ENCODE assay signal across 8 cellular contexts in genomic region chr14:21191809-21192446, GRCh38. TPM values are rescaled to one million over a fixed set of nuclear protein-coding genes. Genes with fewer than 3 reads are reported as not detected.
A peak's percentile ranks its signal among the peaks of the same experiment; 100 is the strongest.
DNase-seq lines count a peak whose midpoint lies in the region; ATAC-seq, FAIRE-seq and TF ChIP-seq lines count a peak whose summit lies in the region.

No MANE protein-coding gene starts in this region.

- POLR2A ChIA-PET in HCT116 (lab: Charles Lee), result interaction anchor here (0.5 to 0.9 kb wide), 2 partner anchors 110 to 319 kb away, joined by 3 to 6 read pairs; partner anchors contain the start of gene METTL3
- POLR2A ChIA-PET in GM12878 (lab: Charles Lee), result no interaction called here

- TF ChIP-seq RAD21 in HCT116 (IDR thresholded peaks at IDR 0.05; ENCODE audit: low read depth) (no peak), GM12878 (IDR thresholded peaks at IDR 0.05; ENCODE audit: insufficient read depth, low read depth, low read length) (no peak)

- H4K20me1 ChIP-seq in HCT116 (ENCODE audit: insufficient read depth) (no peaks in the 10 kb centered on the region), GM12878 (ENCODE audit: control insufficient read depth, insufficient read depth) (no peaks in the 10 kb centered on the region)

- intact Hi-C loops in HCT116 (cut with micrococcal nuclease), result no loop called here
- intact Hi-C loops in GM12878 (cut with micrococcal nuclease; ENCODE audit: unreplicated experiment), result no loop called here

- in situ Hi-C loops in GM12878 (cut with MboI), result no loop called here

- H3K79me2 ChIP-seq in HCT116 (ENCODE audit: insufficient read depth, low read length) (no peaks in the 10 kb centered on the region), GM12878 (ENCODE audit: control insufficient read depth, insufficient read depth, low read length) (no peaks in the 10 kb centered on the region)

- no peak overlapping the region for H3K9ac ChIP-seq in HCT116 (ENCODE audit: low read length)
- no peak overlapping the region for H3K9ac ChIP-seq in GM12878 (ENCODE audit: control insufficient read depth, insufficient read depth, low read length)

- SMC1A ChIA-PET in GM12878 (lab: Charles Lee; ENCODE audit: uncharacterized antibody, unreplicated experiment), result no interaction called here

- no peaks in the 10 kb centered on the region for H3K9me2 ChIP-seq in HCT116 (ENCODE audit: insufficient read depth)

- peak overlapping the region; percentile 64 for H2AFZ ChIP-seq in HCT116 (ENCODE audit: low read depth, low read length, poor library complexity, severe bottlenecking)
- peak overlapping the region; percentile 29 for H2AFZ ChIP-seq in GM12878 (ENCODE audit: control insufficient read depth, low read depth, low read length)

- DNase-seq in ELR (ENCODE audit: low read depth) (peak; percentile 66), HCT116 (ENCODE audit: low read depth, low spot score) (peak; percentile 35), NCI-H1092 treated with DMSO at 0.1 percent for 48 hours (lab: John Stamatoyannopoulos, UW) (peak; percentile 19), T-helper 9 cell (peak; percentile 59), GM12878 (ENCODE audit: low read depth, low spot score) (no peak), iPS-NIHi11 (ENCODE audit: low spot score) (peak; percentile 83), small intestine (peak; percentile 74), SW 1271 (lab: John Stamatoyannopoulos, UW) (no peak)

- BruUV-seq in HCT116 (replicated peaks; lab: Mats Ljungman, UMichigan), result no TSS peak
- BruUV-seq in GM12878 (replicated peaks; lab: Mats Ljungman, UMichigan), result no TSS peak

- peaks cover 0 to 14% of the 10 kb centered on the region in 2 experiments; a peak in 3 of 4 replicates for H3K4me1 ChIP-seq in HCT116 (ENCODE audit: control insufficient read depth in 1 of 2, insufficient read depth in 2 of 2, low read length in 2 of 2)
- H3K4me1 ChIP-seq in GM12878 (ENCODE audit: control insufficient read depth, insufficient read depth, low read length), result peaks cover 4% of the 10 kb centered on the region; the same call in 1 of the 2 replicates
- H3K4me1 ChIP-seq in small intestine (ENCODE audit: control insufficient read depth in 2 of 2, insufficient read depth in 1 of 2, low read depth in 1 of 2, low read length in 1 of 2), result no peaks in the 10 kb centered on the region

- RAD21 ChIA-PET in HCT116 (lab: Charles Lee; ENCODE audit: low non-redundant PET in 1 of 2, low total read pairs in 2 of 2, uncharacterized antibody in 2 of 2, unreplicated experiment in 2 of 2), result no interaction called here
- RAD21 ChIA-PET in GM12878 (lab: Charles Lee; ENCODE audit: unreplicated experiment), result interaction anchor here (1.4 kb wide), 1 partner anchor 12 kb away, joined by 3 read pairs; no protein-coding TSS in a partner anchor

- no peaks in the 10 kb centered on the region for H3K36me3 ChIP-seq in HCT116 (ENCODE audit: control insufficient read depth in 1 of 2, insufficient read depth in 2 of 2, low read length in 2 of 2)
- H3K36me3 ChIP-seq in GM12878 (ENCODE audit: control insufficient read depth in 2 of 2, insufficient read depth in 2 of 2, low read length in 1 of 2), result no peaks in the 10 kb centered on the region
- H3K36me3 ChIP-seq in small intestine (ENCODE audit: control insufficient read depth in 2 of 2, insufficient read depth in 2 of 2, low read length in 2 of 2), result no peaks in the 10 kb centered on the region

- TF ChIP-seq POLR2A in HCT116 (IDR thresholded peaks at IDR 0.05; ENCODE audit: borderline replicate concordance, extremely low read depth, insufficient read depth, insufficient read length) (no peak), GM12878 (IDR thresholded peaks at IDR 0.05; ENCODE audit: low read depth, low read length) (no peak)

- H3K9me3 ChIP-seq in HCT116 (ENCODE audit: control insufficient read depth in 1 of 2, insufficient read depth in 1 of 2, low read depth in 1 of 2, low read length in 2 of 2) (no peaks in the 10 kb centered on the region), GM12878 (replicated peaks; ENCODE audit: control insufficient read depth, insufficient read depth, low read length) (no peaks in the 10 kb centered on the region), small intestine (ENCODE audit: control insufficient read depth, low read depth) (no peaks in the 10 kb centered on the region)

- CTCF ChIA-PET in HCT116 (lab: Charles Lee), result interaction anchor here (1.6 kb wide), 1 partner anchor 123 kb away, joined by 3 read pairs; no protein-coding TSS in a partner anchor
- CTCF ChIA-PET in GM12878 (lab: Yijun Ruan, JAX), result interaction anchor here (0.7 to 1.4 kb wide), 3 partner anchors 51 to 177 kb away, joined by 3 read pairs; no protein-coding TSS in a partner anchor

- ATAC-seq in HCT116, result peak; percentile 98
- peak; percentile 99 for ATAC-seq in GM12878

- TF ChIP-seq CTCF in HCT116 (IDR thresholded peaks at IDR 0.05 in 2 of 3, conservative IDR thresholded peaks at IDR 0.05 in 1 of 3; ENCODE audit: borderline replicate concordance in 1 of 3, insufficient read depth in 1 of 3, low read depth in 2 of 3, low read length in 2 of 3), result no peak
- no peak for TF ChIP-seq CTCF in GM12878 (IDR thresholded peaks at IDR 0.05 in 2 of 3, conservative IDR thresholded peaks at IDR 0.05 in 1 of 3; ENCODE audit: control insufficient read depth in 2 of 3, extremely low read depth in 1 of 3, insufficient read depth in 1 of 3, low read depth in 3 of 3, low read length in 3 of 3)

- H3K4me3 ChIP-seq in HCT116 (replicated peaks in 1 of 2; ENCODE audit: low read depth in 1 of 2, low read length in 2 of 2), result peak overlapping the region; percentile 26 to 51
- peak overlapping the region; percentile 62 for H3K4me3 ChIP-seq in GM12878
- peak overlapping the region in 1 of 2 donors; percentile 24 for H3K4me3 ChIP-seq in small intestine (ENCODE audit: low read depth in 1 of 2, low read length in 2 of 2)

- TF ChIP-seq EP300 in GM12878 (IDR thresholded peaks at IDR 0.05; ENCODE audit: borderline replicate concordance in 1 of 2, control insufficient read depth in 1 of 2, low read depth in 2 of 2, low read length in 2 of 2), result no peak

- FAIRE-seq in GM12878 (lab: Jason Lieb, UNC), result no peak
- no peak for FAIRE-seq in small intestine (lab: Jason Lieb, UNC)

- WGBS in GM12878 (ENCODE audit: insufficient coverage, insufficient replicate concordance, low lambda C conversion rate, missing lambda C conversion rate), result under 1% methylated on average over 19 of the region's 19 CpGs
- WGBS in small intestine, 3 donors, result 1 to 6% (median 6%) methylated on average over 19 of the region's 19 CpGs

- no peaks in the 10 kb centered on the region for H3K27me3 ChIP-seq in HCT116 (ENCODE audit: insufficient read depth, low read length)
- no peaks in the 10 kb centered on the region for H3K27me3 ChIP-seq in GM12878 (replicated peaks in 1 of 2; ENCODE audit: control insufficient read depth in 2 of 2, insufficient read depth in 2 of 2, low read length in 1 of 2)
- no peaks in the 10 kb centered on the region for H3K27me3 ChIP-seq in small intestine (ENCODE audit: control insufficient read depth in 2 of 2, insufficient read depth in 2 of 2, low read length in 2 of 2)

- peak overlapping the region; percentile 73 for H3K4me2 ChIP-seq in HCT116 (ENCODE audit: low read length)
- peak overlapping the region; percentile 76 for H3K4me2 ChIP-seq in GM12878 (ENCODE audit: control insufficient read depth, insufficient read depth)

- H3K27ac ChIP-seq in HCT116 (ENCODE audit: low read depth, low read length), result no peak overlapping the region
- no peak overlapping the region for H3K27ac ChIP-seq in GM12878 (ENCODE audit: control insufficient read depth, insufficient read depth)
- no peak overlapping the region for H3K27ac ChIP-seq in small intestine (ENCODE audit: low read depth in 1 of 2, low read length in 1 of 2)

TF ChIP-seq in GM12878, 131 proteins besides CTCF, POLR2A, EP300 and RAD21:
- TF ChIP-seq YY1 (IDR thresholded peaks at IDR 0.05; ENCODE audit: low read depth, low read length), result peak; percentile 44
- no peak for TF ChIP-seq MYB (IDR thresholded peaks at IDR 0.05; ENCODE audit: borderline replicate concordance, low read depth, low read length)
- TF ChIP-seq DPF2 (IDR thresholded peaks at IDR 0.05), result 0 out of 2 replicates have a peak, but pooled peaks have one; percentile 31

RNA-seq across cellular contexts. Expression of gene OR5AU1, which starts 36.1 kb away (rescaled TPM):
- total RNA-seq in HCT116 (2021; ENCODE audit: unreplicated experiment) (not detected), GM12878 (2014; rRNA removed) (not detected in 2 replicates), GM12878 (2014; rRNA removed; fragmentation: Illumina TruSeq; extraction: Trizol) (not detected in 2 replicates), GM12878 (2021) (not detected in 2 replicates)
- polyA plus RNA-seq in HCT116 (2012), result not detected in 2 replicates
- total RNA-seq in GM12878 (2013; cell fraction: nucleolus; rRNA removed), result not detected in 2 replicates
- polyA plus RNA-seq in GM12878 (2011; ENCODE audit: low read depth), result not detected
- polyA plus RNA-seq in GM12878 (2011; rRNA removed) (not detected in 2 replicates), GM12878 (2014; fragmentation: Illumina TruSeq; extraction: Trizol) (not detected in 2 replicates), GM12878 (2014; fragmentation: Nextera tagmentation; extraction: Ambion mirVana) (not detected), GM12878 (2014; rRNA removed) (not detected in 2 replicates), GM12878 (2016; fragmentation: Nextera tagmentation; extraction: Ambion mirVana) (not detected), small intestine (not detected)
- not detected in 2 replicates for polyA plus RNA-seq in GM12878 (2011; cell fraction: cytosol; rRNA removed)
- not detected in 2 replicates for polyA plus RNA-seq in GM12878 (2011; cell fraction: nucleus; rRNA removed)
- polyA plus RNA-seq in GM12878 (2012), result not detected in 2 replicates
- polyA minus RNA-seq in GM12878 (2011; rRNA and poly(A)+ RNA removed), result not detected in 2 replicates
- polyA minus RNA-seq in GM12878 (2011; cell fraction: cytosol; rRNA and poly(A)+ RNA removed), result not detected in 2 replicates
- not detected in 2 replicates for polyA minus RNA-seq in GM12878 (2011; cell fraction: nucleus; rRNA and poly(A)+ RNA removed)

Comparison
In these comparisons a context has a peak if more than half of its experiments do, and no peak if none do; other contexts are left out.
1. DNase-seq: peak in ELR (single experiment), HCT116 (single experiment), NCI-H1092 treated with DMSO at 0.1 percent for 48 hours (single experiment), T-helper 9 cell (single experiment), iPS-NIHi11 (single experiment) and small intestine (single experiment); none in GM12878 (single experiment) and SW 1271 (0 of 2).